ENCODE assay signal across 24 cellular contexts in the genomic region with DNA sequence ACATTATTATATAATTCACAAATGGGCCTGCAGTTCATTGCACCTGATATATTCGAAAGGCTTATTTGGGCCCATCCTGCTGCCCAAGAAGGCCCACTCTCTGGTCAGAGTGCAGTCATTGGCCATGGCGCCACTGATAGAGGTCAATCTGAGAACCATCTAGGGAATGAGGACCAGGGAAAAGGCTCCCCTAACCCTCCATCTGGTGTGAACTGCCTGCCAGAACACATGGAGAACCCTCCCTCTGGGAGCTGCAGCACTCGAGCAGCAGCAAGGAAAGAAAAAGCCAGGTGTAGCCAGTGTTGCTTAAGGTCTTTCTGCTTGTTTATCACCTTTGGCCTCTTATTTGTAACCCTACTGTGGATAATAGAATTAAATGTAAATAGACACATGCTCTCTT.
A peak's percentile ranks its signal among the peaks of the same experiment; 100 is the strongest.
DNase-seq lines count a peak whose midpoint lies in the region; ATAC-seq and TF ChIP-seq lines count a peak whose summit lies in the region.
"Had no signal": no experiment of that assay in that cellular context is flagged by ENCODE, and none has a peak within 500 bp of the region (broad histone marks: within the 10 kb centered on the region; RNA-seq: fewer than 3 reads in every experiment).

No MANE protein-coding gene starts in this region.

- no peak overlapping the region for H3K27ac ChIP-seq in Peyer's patch

- H3K4me1 ChIP-seq in Peyer's patch, result no peaks in the 10 kb centered on the region

- H3K36me3 ChIP-seq in Peyer's patch, result no peaks in the 10 kb centered on the region

- no peak for ATAC-seq in HG03378 (IDR thresholded peaks at IDR 0.05; ENCODE audit: unreplicated experiment)
- ATAC-seq: CD8-positive, alpha-beta T cell; HepG2; K562 had no signal

- intact Hi-C loops in posterior cingulate gyrus (cut with DNase I), result no loop called here

- peak; percentile 15 for DNase-seq in NCI-H510A treated with DMSO at 0.1 percent for 48 hours (lab: John Stamatoyannopoulos, UW)
- no peak for DNase-seq in NCI-H510A (lab: John Stamatoyannopoulos, UW)
- peak; percentile 72 for DNase-seq in NCI-H2171 treated with DMSO at 0.1 percent for 48 hours (lab: John Stamatoyannopoulos, UW)
- peak; percentile 19 for DNase-seq in cerebellum (ENCODE audit: low spot score)
- no peak for DNase-seq in stimulated activated naive CD4-positive, alpha-beta T cell (lab: John Stamatoyannopoulos, UW)
- no peak for DNase-seq in Peyer's patch
- DNase-seq in posterior cingulate gyrus, result no peak
- DNase-seq: AML-193; C1 segment of cervical spinal cord; CD8-positive, alpha-beta T cell; GF-D8; H7; HFFc6; MM.1S; NCI-H1048; NCI-H2081 treated with DMSO at 0.1 percent for 48 hours; NCI-H226; NCI-H526; NK-92 treated with Interleukin-12 subunit alpha and Interleukin-12 subunit beta, amount 100 ng/mL, for 24 hours; SIG-M5; SK-N-SH had no signal

- TF ChIP-seq CTCF in Peyer's patch (IDR thresholded peaks at IDR 0.05), result no peak

- H3K9me3 ChIP-seq in Peyer's patch, result no peaks in the 10 kb centered on the region
- H3K9me3 ChIP-seq: SK-N-SH had no signal

- TF ChIP-seq POLR2A in Peyer's patch (IDR thresholded peaks at IDR 0.05), result no peak

- H3K27me3 ChIP-seq in Peyer's patch, result no peaks in the 10 kb centered on the region

- H3K4me3 ChIP-seq in Peyer's patch, result no peak overlapping the region
- H3K4me3 ChIP-seq: K562 had no signal

Comparison
In these comparisons a context has a peak if more than half of its experiments do, and no peak if none do; other contexts are left out.
1. DNase-seq: peak in NCI-H510A treated with DMSO at 0.1 percent for 48 hours (single experiment), NCI-H2171 treated with DMSO at 0.1 percent for 48 hours (single experiment) and cerebellum (single experiment); none in NCI-H510A (single experiment), stimulated activated naive CD4-positive, alpha-beta T cell (0 of 6), Peyer's patch (0 of 3) and posterior cingulate gyrus (0 of 10).